ENCODE assay signal across 15 cellular contexts in the genomic region with DNA sequence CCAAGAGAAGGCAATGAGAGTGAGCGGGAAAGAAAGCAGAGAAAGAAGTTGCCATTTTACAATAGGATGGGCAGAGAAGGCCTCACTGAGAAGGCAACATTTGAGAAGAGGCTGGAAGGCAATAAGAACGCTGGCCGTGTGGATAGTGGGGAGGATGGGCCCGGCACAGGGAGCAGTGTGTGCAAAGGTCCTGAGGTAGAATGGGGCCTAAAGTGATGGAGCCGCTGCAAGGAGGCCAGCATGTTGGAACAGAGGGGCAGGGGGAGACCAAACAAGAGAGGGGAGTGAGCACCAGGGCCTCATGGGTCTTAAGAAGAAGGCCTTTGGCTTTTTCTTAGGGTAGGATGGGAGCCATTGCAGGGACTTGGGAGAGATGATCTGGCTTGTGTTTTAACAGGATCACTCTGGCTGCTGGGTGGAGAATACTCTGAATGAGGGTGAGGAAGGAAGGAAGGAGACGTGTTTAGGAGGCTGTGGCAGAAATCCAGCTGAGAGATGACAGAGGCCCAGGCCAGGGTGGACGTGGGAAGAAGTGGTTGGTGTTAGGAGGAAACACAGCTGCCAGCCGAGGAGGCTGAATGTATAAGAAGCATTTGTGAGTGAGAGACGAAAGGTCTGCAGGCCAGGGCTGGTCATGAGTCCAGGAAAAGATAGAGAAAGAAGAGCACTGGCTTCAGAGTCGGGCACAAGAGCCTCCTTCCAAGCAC.
"Had no signal": no experiment of that assay in that cellular context is flagged by ENCODE, and none has a peak within 500 bp of the region (broad histone marks: within the 10 kb centered on the region; RNA-seq: fewer than 3 reads in every experiment).

No MANE protein-coding gene starts in this region.

- H3K9me3 Mint-ChIP-seq: activated B cell treated with CpG ODN at 0.5 μM for 24 hours; activated CD4-positive, alpha-beta T cell treated with anti-CD3 and anti-CD28 coated beads, Interleukin-2, amount 10 ng/mL, durations not matched to agents 24 days and 14 days; activated naive CD8-positive, alpha-beta T cell treated with anti-CD3 and anti-CD28 coated beads, Interleukin-2, amount 10 ng/mL, durations not matched to agents 7 days and 5 days; dendritic cell treated with granulocyte-macrophage colony-stimulating factor and Interleukin-4, amounts not matched to agents 40 ng/mL and 50 ng/mL, for 4 days; naive thymus-derived CD4-positive, alpha-beta T cell had no signal

- H3K4me1 Mint-ChIP-seq: activated B cell treated with CpG ODN at 0.5 μM for 24 hours; activated CD4-positive, alpha-beta T cell treated with anti-CD3 and anti-CD28 coated beads, Interleukin-2, amount 10 ng/mL, durations not matched to agents 24 days and 14 days had no signal

- H3K4me3 ChIP-seq: gastrocnemius medialis, lung, spleen, thoracic aorta had no signal

- DNase-seq: activated B cell treated with CpG ODN at 0.5 μM for 24 hours; activated CD4-positive, alpha-beta T cell treated with anti-CD3 and anti-CD28 coated beads, Interleukin-2, amount 10 ng/mL, durations not matched to agents 24 days and 14 days; activated CD8-positive, alpha-beta memory T cell treated with anti-CD3 and anti-CD28 coated beads for 24 hours; activated gamma-delta T cell treated with Interleukin-2 at 50 U/mL for 16 hours; activated naive CD8-positive, alpha-beta T cell treated with anti-CD3 and anti-CD28 coated beads, Interleukin-2, amount 10 ng/mL, durations not matched to agents 7 days and 5 days; brain microvascular endothelial cell; cerebellar nuclear complex; gastrocnemius medialis; left cardiac atrium; naive thymus-derived CD4-positive, alpha-beta T cell; spleen; T-helper 2 cell had no signal

- H3K4me3 Mint-ChIP-seq: activated B cell treated with CpG ODN at 0.5 μM for 24 hours; activated CD4-positive, alpha-beta T cell treated with anti-CD3 and anti-CD28 coated beads, Interleukin-2, amount 10 ng/mL, durations not matched to agents 24 days and 14 days; activated naive CD8-positive, alpha-beta T cell treated with anti-CD3 and anti-CD28 coated beads, Interleukin-2, amount 10 ng/mL, durations not matched to agents 7 days and 5 days; dendritic cell treated with granulocyte-macrophage colony-stimulating factor and Interleukin-4, amounts not matched to agents 40 ng/mL and 50 ng/mL, for 4 days; naive thymus-derived CD4-positive, alpha-beta T cell had no signal

- H3K27me3 ChIP-seq: brain microvascular endothelial cell, gastrocnemius medialis, spleen had no signal

- H3K27ac ChIP-seq: brain microvascular endothelial cell, gastrocnemius medialis, spleen had no signal

- ATAC-seq: gastrocnemius medialis, left cardiac atrium had no signal

- H3K36me3 ChIP-seq: brain microvascular endothelial cell, gastrocnemius medialis, spleen, thoracic aorta had no signal

- H3K27ac Mint-ChIP-seq: activated B cell treated with CpG ODN at 0.5 μM for 24 hours; activated CD4-positive, alpha-beta T cell treated with anti-CD3 and anti-CD28 coated beads, Interleukin-2, amount 10 ng/mL, durations not matched to agents 24 days and 14 days; activated naive CD8-positive, alpha-beta T cell treated with anti-CD3 and anti-CD28 coated beads, Interleukin-2, amount 10 ng/mL, durations not matched to agents 7 days and 5 days; dendritic cell treated with granulocyte-macrophage colony-stimulating factor and Interleukin-4, amounts not matched to agents 40 ng/mL and 50 ng/mL, for 4 days had no signal

- H3K9me3 ChIP-seq: gastrocnemius medialis, spleen, thoracic aorta had no signal

- H3K27me3 Mint-ChIP-seq: activated CD4-positive, alpha-beta T cell treated with anti-CD3 and anti-CD28 coated beads, Interleukin-2, amount 10 ng/mL, durations not matched to agents 24 days and 14 days; activated naive CD8-positive, alpha-beta T cell treated with anti-CD3 and anti-CD28 coated beads, Interleukin-2, amount 10 ng/mL, durations not matched to agents 7 days and 5 days; naive thymus-derived CD4-positive, alpha-beta T cell had no signal

- H3K36me3 Mint-ChIP-seq: activated naive CD8-positive, alpha-beta T cell treated with anti-CD3 and anti-CD28 coated beads, Interleukin-2, amount 10 ng/mL, durations not matched to agents 7 days and 5 days had no signal
